ENCODE assay signal across 2 cellular contexts in genomic region chr15:89869490-89869889, GRCh38. TPM values are rescaled to one million over a fixed set of nuclear protein-coding genes. Genes with fewer than 3 reads are reported as not detected.
"Had no signal": no experiment of that assay in that cellular context is flagged by ENCODE, and none has a peak within 500 bp of the region (broad histone marks: within the 10 kb centered on the region; RNA-seq: fewer than 3 reads in every experiment).

No MANE protein-coding gene starts in this region.

RNA-seq across cellular contexts. Expression of gene ARPIN, which starts 43.3 kb away (rescaled TPM):
- total RNA-seq: OCI-LY7 had no signal

RNA-seq across cellular contexts. Expression of gene ANPEP, which starts 54.8 kb away (rescaled TPM):
- total RNA-seq: SK-MEL-5 had no signal
